Comparison of ENCODE assay signal across 8 cellular contexts in the genomic region with DNA sequence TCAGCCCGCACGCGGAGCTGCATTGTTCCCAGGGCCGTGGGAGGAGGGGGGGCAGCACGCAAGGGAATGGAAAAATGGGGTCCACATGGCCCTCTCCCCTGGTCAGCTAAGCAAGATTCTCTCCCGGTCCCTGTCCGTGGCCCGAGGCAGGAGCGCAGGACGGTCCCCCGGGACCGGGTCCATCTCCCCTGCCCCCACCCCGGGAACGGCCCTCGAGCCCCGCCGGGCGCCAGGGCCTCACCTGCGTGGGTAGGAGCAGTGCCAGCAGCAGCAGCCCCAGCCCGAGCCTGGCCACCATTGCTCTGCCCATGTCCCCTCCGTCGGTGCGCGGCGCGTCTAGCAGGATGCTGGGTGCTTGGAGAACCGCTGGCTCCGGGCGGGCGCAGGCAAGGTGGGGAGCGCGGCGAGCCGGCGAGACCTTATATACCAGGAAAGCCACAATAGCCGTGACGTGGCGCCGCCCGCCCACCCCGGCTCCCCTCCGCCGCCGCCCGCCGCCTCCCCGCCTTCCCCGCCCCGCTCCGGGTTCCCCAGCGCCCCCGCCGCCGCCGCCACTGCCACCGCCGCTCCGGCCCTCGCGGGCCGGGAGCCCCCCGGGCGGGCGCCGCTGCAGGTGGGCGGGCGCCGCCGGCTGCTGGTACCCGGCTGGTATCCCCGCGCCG. TPM values are rescaled to one million over a fixed set of nuclear protein-coding genes. Genes with fewer than 3 reads are reported as not detected.
DNase-seq lines count a peak whose midpoint lies in the region; ATAC-seq and TF ChIP-seq lines count a peak whose summit lies in the region.

A gene with protein sequence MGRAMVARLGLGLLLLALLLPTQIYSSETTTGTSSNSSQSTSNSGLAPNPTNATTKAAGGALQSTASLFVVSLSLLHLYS (minus strand): TSS at position 393 of the 662 bp plus-strand sequence. CDS start 83 bp downstream, at position 310.

- H3K4me1 Mint-ChIP-seq in progenitor cell of endocrine pancreas (ENCODE audit: low read depth) = peaks cover 24% of the 10 kb centered on the region

- peak within 1 kb of the TSS; percentile 99 for H3K4me3 Mint-ChIP-seq in progenitor cell of endocrine pancreas (ENCODE audit: low read depth)

- no peak for TF ChIP-seq CTCF in progenitor cell of endocrine pancreas (IDR thresholded peaks at IDR 0.05; ENCODE audit: unreplicated experiment)

- ATAC-seq in HG03457 (IDR thresholded peaks at IDR 0.05; ENCODE audit: unreplicated experiment) = no peak

- peak within 1 kb of the TSS; percentile 99 for H3K27ac Mint-ChIP-seq in progenitor cell of endocrine pancreas

- H3K9me3 Mint-ChIP-seq in progenitor cell of endocrine pancreas (ENCODE audit: low read depth) = no peaks in the 10 kb centered on the region

- H3K36me3 Mint-ChIP-seq in progenitor cell of endocrine pancreas (ENCODE audit: insufficient read depth) = peaks cover 31% of the 10 kb centered on the region

- peak; percentile 13 for DNase-seq in EL
- peak; percentile 33 for DNase-seq in H4 (ENCODE audit: low spot score)
- DNase-seq in NCI-H187 (lab: John Stamatoyannopoulos, UW) = peak; percentile 46 to 61
- DNase-seq in activated CD8-positive, alpha-beta memory T cell treated with anti-CD3 and anti-CD28 coated beads, Interleukin-2, amount 50 U/mL, for 48 hours = peak; percentile 60
- peak; percentile 84 for DNase-seq in glomerular visceral epithelial cell (ENCODE audit: extremely low spot score)
- DNase-seq in progenitor cell of endocrine pancreas (ENCODE audit: low spot score, unreplicated experiment) = peak; percentile 89
- no peak for DNase-seq in hepatic stellate cell (ENCODE audit: low spot score)

- H3K27me3 Mint-ChIP-seq in progenitor cell of endocrine pancreas = no peaks in the 10 kb centered on the region

RNA-seq across cellular contexts. Expression of the gene that starts here (rescaled TPM):
- 240 and 276 TPM in 2 replicates for total RNA-seq in H4 (2014; rRNA removed; shearing (Covaris generic))
- 1,528 and 1,533 TPM in 2 replicates for total RNA-seq in progenitor cell of endocrine pancreas
